In genomic region chr9:134396258-134396742, GRCh38 we compare ENCODE assay signal across 9 cellular contexts.
DNase-seq lines count a peak whose midpoint lies in the region; TF ChIP-seq lines count a peak whose summit lies in the region.
"Had no signal": no experiment of that assay in that cellular context is flagged by ENCODE, and none has a peak within 500 bp of the region (broad histone marks: within the 10 kb centered on the region; RNA-seq: fewer than 3 reads in every experiment).

No MANE protein-coding gene starts in this region.

- H3K4me1 ChIP-seq in thyroid gland, result peaks cover 31 to 58% of the 10 kb centered on the region in 2 donors
- peaks cover 74 to 91% (median 83%) of the 10 kb centered on the region in 4 donors for H3K4me1 ChIP-seq in esophagus muscularis mucosa

- TF ChIP-seq CTCF in VCaP (conservative IDR thresholded peaks at IDR 0.05) (no peak), thyroid gland (IDR thresholded peaks at IDR 0.05) (no peak), esophagus muscularis mucosa (IDR thresholded peaks at IDR 0.05) (no peak)

- no peaks in the 10 kb centered on the region for H3K27me3 ChIP-seq in thyroid gland
- H3K27me3 ChIP-seq in esophagus muscularis mucosa, result no peaks in the 10 kb centered on the region
- H3K27me3 ChIP-seq: SJSA1 had no signal

- TF ChIP-seq EP300 in esophagus muscularis mucosa (IDR thresholded peaks at IDR 0.05), result no peak

- H3K9me3 ChIP-seq in thyroid gland (no peaks in the 10 kb centered on the region), esophagus muscularis mucosa (peaks cover 0 to 5% (median 0%) of the 10 kb centered on the region in 4 donors)

- intact Hi-C loops in cardiac septum (cut with DNase I), result no loop called here
- intact Hi-C loops in thyroid gland (cut with DNase I), result no loop called here
- intact Hi-C loops in esophagus muscularis mucosa (cut with DNase I), result no loop called here

- H3K36me3 ChIP-seq in thyroid gland (no peaks in the 10 kb centered on the region), esophagus muscularis mucosa (peaks cover 0 to 1% (median 0%) of the 10 kb centered on the region in 4 donors)

- H3K4me3 ChIP-seq in thyroid gland (replicated peaks in 1 of 3) (no peak overlapping the region), esophagus muscularis mucosa (peak overlapping the region in 2 of 4 donors; percentile 2 to 20)
- H3K4me3 ChIP-seq: SJSA1 had no signal

- TF ChIP-seq POLR2A in thyroid gland (IDR thresholded peaks at IDR 0.05) (no peak), esophagus muscularis mucosa (IDR thresholded peaks at IDR 0.05; ENCODE audit: low read depth) (no peak)

- H3K27ac ChIP-seq in VCaP (0 out of 2 replicates have a peak overlapping the region, but pooled peaks have one; percentile 10), thyroid gland (peak overlapping the region in 2 of 3 donors; percentile 17 to 33), esophagus muscularis mucosa (replicated peaks in 1 of 4) (peak overlapping the region in 2 of 4 donors; percentile 1 to 34)
- H3K27ac ChIP-seq: SJSA1 had no signal

- WGBS in thyroid gland, 2 donors, result 50 to 68% methylated on average over 12 to 18 of the region's 18 CpGs
- 48% methylated on average over 17 of the region's 18 CpGs for WGBS in esophagus muscularis mucosa

- DNase-seq in SIG-M5 treated with dmso at 0.1 percent for 504 hours (lab: John Stamatoyannopoulos, UW; ENCODE audit: unreplicated experiment) (peak; percentile 63), SIG-M5 (lab: John Stamatoyannopoulos, UW) (no peak), cardiac septum (ENCODE audit: low spot score) (peak; percentile 90), thyroid gland (no peak), esophagus muscularis mucosa (ENCODE audit: extremely low spot score) (no peak), NCI-H1105 (lab: John Stamatoyannopoulos, UW) (no peak), HK-2 (ENCODE audit: unreplicated experiment) (no peak)

Comparison
In these comparisons a context has a peak if more than half of its experiments do, and no peak if none do; other contexts are left out.
1. DNase-seq: peak in SIG-M5 treated with dmso at 0.1 percent for 504 hours (single experiment) and cardiac septum (single experiment); none in SIG-M5 (single experiment), thyroid gland (0 of 2), esophagus muscularis mucosa (single experiment), NCI-H1105 (single experiment) and HK-2 (single experiment).